Comparison of ENCODE assay signal across 26 cellular contexts in the genomic region with DNA sequence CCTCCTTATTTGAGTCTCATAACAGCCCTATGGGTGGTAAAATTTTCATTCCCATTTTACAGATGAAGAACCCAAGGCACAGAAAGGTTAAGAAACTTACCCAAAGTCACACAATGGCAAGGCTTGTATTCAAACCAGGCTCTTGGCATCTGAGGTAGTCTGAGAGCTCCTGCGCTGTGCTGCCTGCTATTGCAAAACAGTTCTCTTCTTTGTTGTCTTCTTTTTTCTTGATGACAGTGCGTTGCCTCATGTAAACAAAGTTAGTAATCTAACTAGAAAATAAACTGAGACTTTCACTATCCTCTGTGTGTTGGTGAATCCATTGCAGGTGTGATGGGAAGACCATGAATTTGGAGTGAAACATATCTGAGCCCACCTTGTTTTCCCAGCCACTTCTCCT.
"Had no signal": no experiment of that assay in that cellular context is flagged by ENCODE, and none has a peak within 500 bp of the region (broad histone marks: within the 10 kb centered on the region; RNA-seq: fewer than 3 reads in every experiment).

No MANE protein-coding gene starts in this region.

- H3K27me3 Mint-ChIP-seq: activated naive CD8-positive, alpha-beta T cell treated with anti-CD3 and anti-CD28 coated beads for 36 hours; central memory CD8-positive, alpha-beta T cell; stimulated activated naive CD8-positive, alpha-beta T cell treated with anti-CD3 and anti-CD28 coated beads, Interleukin-15, Interleukin-2, amounts not matched to agents 100 ng/mL and 50 ng/mL, for 24 hours had no signal

- H3K36me3 ChIP-seq: breast epithelium, left ventricle myocardium inferior, ovary, prostate gland, right atrium auricular region, tibial nerve had no signal

- H3K27me3 ChIP-seq: breast epithelium, ovary, right atrium auricular region, tibial nerve had no signal

- H3K36me3 Mint-ChIP-seq: activated CD4-positive, alpha-beta memory T cell treated with anti-CD3 and anti-CD28 coated beads for 36 hours; activated naive CD8-positive, alpha-beta T cell treated with anti-CD3 and anti-CD28 coated beads for 36 hours; natural killer cell treated with Interleukin-12 subunit alpha and Interleukin-12 subunit beta and Interleukin-15 and Interleukin-18, amount 100 ng/mL, for 72 hours had no signal

- FAIRE-seq: colon, frontal cortex had no signal

- DNase-seq: activated CD4-positive, alpha-beta memory T cell treated with anti-CD3 and anti-CD28 coated beads for 36 hours; activated CD4-positive, alpha-beta T cell treated with anti-CD3 and anti-CD28 coated beads for 4 hours; activated CD4-positive, CD25-positive, alpha-beta regulatory T cell; activated naive CD4-positive, alpha-beta T cell treated with Interleukin-2 at 50 U/mL for 16 hours; activated naive CD8-positive, alpha-beta T cell treated with anti-CD3 and anti-CD28 coated beads for 36 hours; activated T-cell treated with anti-CD3 and anti-CD28 coated beads, Interleukin-2, amount 50 U/mL, for 48 hours; amniotic stem cell; effector memory CD4-positive, alpha-beta T cell; glutamatergic neuron; hippocampal formation; kidney glomerular epithelial cell; left ventricle myocardium inferior; midbrain; ovary; stimulated activated CD4-positive, alpha-beta T cell treated with anti-CD3 and anti-CD28 coated beads, Interleukin-12 subunit alpha, Interleukin-12 subunit beta, amount 100 ng/mL, for 4 hours; stimulated activated CD4-positive, alpha-beta T cell treated with anti-CD3 and anti-CD28 coated beads, Interleukin-4, amount 100 ng/mL, for 4 hours; substantia nigra had no signal

- H3K27ac ChIP-seq: breast epithelium, left ventricle myocardium inferior, ovary, prostate gland, right atrium auricular region, tibial nerve had no signal

- H3K9me3 Mint-ChIP-seq: activated CD4-positive, alpha-beta memory T cell treated with anti-CD3 and anti-CD28 coated beads for 36 hours; activated naive CD8-positive, alpha-beta T cell treated with anti-CD3 and anti-CD28 coated beads for 36 hours; central memory CD8-positive, alpha-beta T cell; natural killer cell treated with Interleukin-12 subunit alpha and Interleukin-12 subunit beta and Interleukin-15 and Interleukin-18, amount 100 ng/mL, for 72 hours; stimulated activated naive CD8-positive, alpha-beta T cell treated with anti-CD3 and anti-CD28 coated beads, Interleukin-15, Interleukin-2, amounts not matched to agents 100 ng/mL and 50 ng/mL, for 24 hours had no signal

- ATAC-seq: natural killer cell treated with Interleukin-12 subunit alpha and Interleukin-12 subunit beta and Interleukin-15 and Interleukin-18, amount 100 ng/mL, for 72 hours had no signal

- H3K9me3 ChIP-seq: breast epithelium, ovary, prostate gland, right atrium auricular region, tibial nerve had no signal

- H3K4me3 ChIP-seq: breast epithelium, left ventricle myocardium inferior, ovary, prostate gland, right atrium auricular region, tibial nerve had no signal

- H3K27ac Mint-ChIP-seq: activated CD4-positive, alpha-beta memory T cell treated with anti-CD3 and anti-CD28 coated beads for 36 hours; activated naive CD8-positive, alpha-beta T cell treated with anti-CD3 and anti-CD28 coated beads for 36 hours; natural killer cell treated with Interleukin-12 subunit alpha and Interleukin-12 subunit beta and Interleukin-15 and Interleukin-18, amount 100 ng/mL, for 72 hours; stimulated activated naive CD8-positive, alpha-beta T cell treated with anti-CD3 and anti-CD28 coated beads, Interleukin-15, Interleukin-2, amounts not matched to agents 100 ng/mL and 50 ng/mL, for 24 hours had no signal

- H3K4me3 Mint-ChIP-seq: activated CD4-positive, alpha-beta memory T cell treated with anti-CD3 and anti-CD28 coated beads for 36 hours; activated naive CD8-positive, alpha-beta T cell treated with anti-CD3 and anti-CD28 coated beads for 36 hours; central memory CD8-positive, alpha-beta T cell; natural killer cell treated with Interleukin-12 subunit alpha and Interleukin-12 subunit beta and Interleukin-15 and Interleukin-18, amount 100 ng/mL, for 72 hours; stimulated activated naive CD8-positive, alpha-beta T cell treated with anti-CD3 and anti-CD28 coated beads, Interleukin-15, Interleukin-2, amounts not matched to agents 100 ng/mL and 50 ng/mL, for 24 hours had no signal

- H3K4me1 ChIP-seq: breast epithelium, left ventricle myocardium inferior, prostate gland, right atrium auricular region had no signal
